In the genomic region with DNA sequence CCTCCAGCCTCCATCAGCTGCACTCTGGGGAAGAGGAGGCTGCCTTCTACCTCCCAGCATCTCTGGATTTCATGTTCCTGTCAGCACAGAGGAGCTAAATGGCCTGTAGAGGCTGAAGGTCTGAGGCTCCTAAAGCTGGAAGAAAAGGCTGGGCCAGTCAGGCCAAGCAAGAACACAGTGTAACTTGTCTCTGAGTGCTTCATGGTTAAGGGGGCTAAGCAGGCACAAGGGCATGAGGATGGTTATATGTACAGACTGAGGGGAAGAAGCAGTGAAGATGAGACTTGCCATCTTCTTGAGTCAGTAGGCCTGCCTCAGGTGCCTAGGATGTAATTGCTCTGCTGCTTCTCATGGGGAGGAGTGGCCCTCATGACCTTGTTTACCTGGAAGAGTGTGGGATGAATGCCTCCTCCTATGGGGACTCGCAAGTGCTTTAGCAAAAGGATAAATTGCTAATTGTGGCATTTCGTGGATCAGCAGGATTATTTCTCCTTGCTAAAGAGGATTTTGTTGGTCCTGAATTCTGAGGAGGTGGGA, we compare ENCODE assay signal across 22 cellular contexts. TPM values are rescaled to one million over a fixed set of nuclear protein-coding genes. Genes with fewer than 3 reads are reported as not detected.
DNase-seq lines count a peak whose midpoint lies in the region; ATAC-seq and TF ChIP-seq lines count a peak whose summit lies in the region.
"Had no signal": no experiment of that assay in that cellular context is flagged by ENCODE, and none has a peak within 500 bp of the region (broad histone marks: within the 10 kb centered on the region; RNA-seq: fewer than 3 reads in every experiment).

No MANE protein-coding gene starts in this region.

- H3K27me3 ChIP-seq in HUES48 (ENCODE audit: control insufficient read depth, insufficient read depth, low read length) = no peaks in the 10 kb centered on the region
- H3K27me3 ChIP-seq: neutrophil, stomach had no signal

- no peak for TF ChIP-seq CTCF in GM13976 (IDR thresholded peaks at IDR 0.05; ENCODE audit: borderline replicate concordance, control extremely low read depth, extremely low read depth, insufficient read depth, missing control alignments)

- H3K27ac ChIP-seq in HUES48 (ENCODE audit: low read depth, low read length) = peak overlapping the region; percentile 90
- H3K27ac ChIP-seq: C4-2B, epithelial cell of prostate, neutrophil, stomach, VCaP had no signal

- H3K9ac ChIP-seq in HUES48 (ENCODE audit: low read depth, low read length) = no peak overlapping the region; the same call in 1 of the 2 replicates

- no peaks in the 10 kb centered on the region for H3K9me3 ChIP-seq in HUES48 (ENCODE audit: control insufficient read depth, insufficient read depth, low read length)
- H3K9me3 ChIP-seq: neutrophil, stomach had no signal

- H3K36me3 ChIP-seq in HUES48 (ENCODE audit: control insufficient read depth, insufficient read depth, low read length) = no peaks in the 10 kb centered on the region

- peaks cover 24% of the 10 kb centered on the region for H3K4me1 ChIP-seq in HUES48 (ENCODE audit: control insufficient read depth, insufficient read depth, low read length)

- H3K9me3 Mint-ChIP-seq in activated T-cell treated with anti-CD3 and anti-CD28 coated beads, Interleukin-2, amount 50 U/mL, for 24 hours = no peaks in the 10 kb centered on the region
- no peaks in the 10 kb centered on the region for H3K9me3 Mint-ChIP-seq in activated naive CD8-positive, alpha-beta T cell treated with anti-CD3 and anti-CD28 coated beads, Interleukin-2, amount 10 ng/mL, durations not matched to agents 7 days and 5 days
- H3K9me3 Mint-ChIP-seq in naive thymus-derived CD8-positive, alpha-beta T cell = no peaks in the 10 kb centered on the region
- H3K9me3 Mint-ChIP-seq: dendritic cell treated with granulocyte-macrophage colony-stimulating factor and Interleukin-4, amounts not matched to agents 40 ng/mL and 50 ng/mL, for 4 days; mesothelial cell of epicardium had no signal

- H3K27ac Mint-ChIP-seq in activated T-cell treated with anti-CD3 and anti-CD28 coated beads, Interleukin-2, amount 50 U/mL, for 24 hours = peak overlapping the region; percentile 23
- peak overlapping the region; percentile 28 for H3K27ac Mint-ChIP-seq in activated naive CD8-positive, alpha-beta T cell treated with anti-CD3 and anti-CD28 coated beads, Interleukin-2, amount 10 ng/mL, durations not matched to agents 7 days and 5 days
- H3K27ac Mint-ChIP-seq in naive thymus-derived CD8-positive, alpha-beta T cell = peak overlapping the region in 6 of 10 donors; percentile 48 to 67 (median 56)
- H3K27ac Mint-ChIP-seq: dendritic cell treated with granulocyte-macrophage colony-stimulating factor and Interleukin-4, amounts not matched to agents 40 ng/mL and 50 ng/mL, for 4 days; mesothelial cell of epicardium had no signal

- in situ Hi-C loops in GM13976 (cut with MboI; ENCODE audit: low sequenced_read_pairs, unreplicated experiment) = no loop called here

- H3K36me3 Mint-ChIP-seq in activated T-cell treated with anti-CD3 and anti-CD28 coated beads, Interleukin-2, amount 50 U/mL, for 24 hours (ENCODE audit: low read depth) = peaks cover 90% of the 10 kb centered on the region
- H3K36me3 Mint-ChIP-seq in activated naive CD8-positive, alpha-beta T cell treated with anti-CD3 and anti-CD28 coated beads, Interleukin-2, amount 10 ng/mL, durations not matched to agents 7 days and 5 days = peaks cover 22% of the 10 kb centered on the region
- peaks cover 0 to 42% (median 0%) of the 10 kb centered on the region in 3 donors for H3K36me3 Mint-ChIP-seq in naive thymus-derived CD8-positive, alpha-beta T cell
- H3K36me3 Mint-ChIP-seq: mesothelial cell of epicardium had no signal

- no peak for ATAC-seq in activated naive CD8-positive, alpha-beta T cell treated with anti-CD3 and anti-CD28 coated beads, Interleukin-2, amount 10 ng/mL, durations not matched to agents 7 days and 5 days (ENCODE audit: low read depth)
- ATAC-seq in naive thymus-derived CD8-positive, alpha-beta T cell = no peak
- no peak for ATAC-seq in HG02840 (IDR thresholded peaks at IDR 0.05; ENCODE audit: low FRiP score, unreplicated experiment)

- no peak overlapping the region for H3K4me3 ChIP-seq in HUES48 (ENCODE audit: low read depth, low read length)
- H3K4me3 ChIP-seq: stomach had no signal

- POLR2A ChIA-PET in activated naive CD8-positive, alpha-beta T cell treated with anti-CD3 and anti-CD28 coated beads, Interleukin-2, amount 10 ng/mL, durations not matched to agents 7 days and 5 days (lab: Charles Lee) = no interaction called here
- POLR2A ChIA-PET in naive thymus-derived CD8-positive, alpha-beta T cell (lab: Charles Lee) = interaction anchor here (1.1 to 2.9 kb wide), 2 partner anchors 9 to 16 kb away, joined by 7 to 8 read pairs; a partner anchor contains a TSS

- H3K27me3 Mint-ChIP-seq in activated T-cell treated with anti-CD3 and anti-CD28 coated beads, Interleukin-2, amount 50 U/mL, for 24 hours = no peaks in the 10 kb centered on the region
- no peaks in the 10 kb centered on the region for H3K27me3 Mint-ChIP-seq in activated naive CD8-positive, alpha-beta T cell treated with anti-CD3 and anti-CD28 coated beads, Interleukin-2, amount 10 ng/mL, durations not matched to agents 7 days and 5 days
- H3K27me3 Mint-ChIP-seq in naive thymus-derived CD8-positive, alpha-beta T cell = no peaks in the 10 kb centered on the region
- H3K27me3 Mint-ChIP-seq: dendritic cell treated with granulocyte-macrophage colony-stimulating factor and Interleukin-4, amounts not matched to agents 40 ng/mL and 50 ng/mL, for 4 days had no signal

- peaks cover 39% of the 10 kb centered on the region for H3K4me1 Mint-ChIP-seq in activated T-cell treated with anti-CD3 and anti-CD28 coated beads, Interleukin-2, amount 50 U/mL, for 24 hours (ENCODE audit: low read depth)
- peaks cover 21% of the 10 kb centered on the region for H3K4me1 Mint-ChIP-seq in activated naive CD8-positive, alpha-beta T cell treated with anti-CD3 and anti-CD28 coated beads, Interleukin-2, amount 10 ng/mL, durations not matched to agents 7 days and 5 days
- peaks cover 15 to 66% (median 28%) of the 10 kb centered on the region in 4 donors for H3K4me1 Mint-ChIP-seq in naive thymus-derived CD8-positive, alpha-beta T cell

- no peak for DNase-seq in activated T-cell treated with anti-CD3 and anti-CD28 coated beads, Interleukin-2, amount 50 U/mL, for 24 hours
- DNase-seq in activated T-cell treated with anti-CD3 and anti-CD28 coated beads, Interleukin-2, amount 50 U/mL, for 1 hour = no peak
- no peak for DNase-seq in activated naive CD8-positive, alpha-beta T cell treated with anti-CD3 and anti-CD28 coated beads, Interleukin-2, amount 10 ng/mL, durations not matched to agents 7 days and 5 days
- DNase-seq in naive thymus-derived CD8-positive, alpha-beta T cell = no peak
- DNase-seq in retina = no peak
- no peak for DNase-seq in GM13976 (ENCODE audit: low spot score)
- DNase-seq: ACHN, DND-41, foreskin melanocyte, NCI-H1048, NCI-H2029 treated with DMSO at 0.1 percent for 48 hours, NCI-H446, stomach, SW 1271 had no signal

- no peak overlapping the region for H3K4me3 Mint-ChIP-seq in activated T-cell treated with anti-CD3 and anti-CD28 coated beads, Interleukin-2, amount 50 U/mL, for 24 hours
- no peak overlapping the region for H3K4me3 Mint-ChIP-seq in activated naive CD8-positive, alpha-beta T cell treated with anti-CD3 and anti-CD28 coated beads, Interleukin-2, amount 10 ng/mL, durations not matched to agents 7 days and 5 days
- no peak overlapping the region for H3K4me3 Mint-ChIP-seq in naive thymus-derived CD8-positive, alpha-beta T cell
- H3K4me3 Mint-ChIP-seq: dendritic cell treated with granulocyte-macrophage colony-stimulating factor and Interleukin-4, amounts not matched to agents 40 ng/mL and 50 ng/mL, for 4 days; mesothelial cell of epicardium had no signal

RNA-seq across cellular contexts. Expression of a gene that starts 8.7 kb away (rescaled TPM):
- 10 to 100 TPM; 42.6 to 57.4 TPM for total RNA-seq in activated naive CD8-positive, alpha-beta T cell treated with anti-CD3 and anti-CD28 coated beads, Interleukin-2, amount 10 ng/mL, durations not matched to agents 7 days and 5 days
- 10 to 100 TPM; 53.0 to 57.9 TPM for total RNA-seq in naive thymus-derived CD8-positive, alpha-beta T cell
- 10 to 100 TPM; 13.7 to 23.4 (median 23.3) TPM for polyA plus RNA-seq in naive thymus-derived CD8-positive, alpha-beta T cell

RNA-seq across cellular contexts. Expression of a gene that starts 25.5 kb away (rescaled TPM):
- 100 to 1,000 TPM; 248 to 253 TPM for total RNA-seq in activated naive CD8-positive, alpha-beta T cell treated with anti-CD3 and anti-CD28 coated beads, Interleukin-2, amount 10 ng/mL, durations not matched to agents 7 days and 5 days
- total RNA-seq in naive thymus-derived CD8-positive, alpha-beta T cell = 100 to 1,000 TPM; 143 to 144 TPM
- polyA plus RNA-seq in naive thymus-derived CD8-positive, alpha-beta T cell = 10 to 100 TPM in 1 of 3 donors, 1 to 10 TPM in 2; 6.3 to 11.8 (median 9.4) TPM

RNA-seq across cellular contexts. Expression of a gene that starts 58.2 kb away (rescaled TPM):
- total RNA-seq in activated naive CD8-positive, alpha-beta T cell treated with anti-CD3 and anti-CD28 coated beads, Interleukin-2, amount 10 ng/mL, durations not matched to agents 7 days and 5 days = 10 to 100 TPM; 80.5 to 87.8 TPM
- total RNA-seq in naive thymus-derived CD8-positive, alpha-beta T cell = 10 to 100 TPM; 76.9 to 81.8 TPM
- 10 to 100 TPM; 29.6 to 37.1 (median 31.7) TPM for polyA plus RNA-seq in naive thymus-derived CD8-positive, alpha-beta T cell
